11 cellular contexts compared by ENCODE assay signal in genomic region chr21:38811257-38811656, GRCh38. TPM values are rescaled to one million over a fixed set of nuclear protein-coding genes. Genes with fewer than 3 reads are reported as not detected.
DNase-seq lines count a peak whose midpoint lies in the region; ATAC-seq, FAIRE-seq and TF ChIP-seq lines count a peak whose summit lies in the region.
"Had no signal": no experiment of that assay in that cellular context is flagged by ENCODE, and none has a peak within 500 bp of the region (broad histone marks: within the 10 kb centered on the region; RNA-seq: fewer than 3 reads in every experiment).

No MANE protein-coding gene starts in this region.

- no peak overlapping the region for H2BK12ac ChIP-seq in mesenchymal stem cell (ENCODE audit: low read length in 2 of 2)

- peaks cover 19% of the 10 kb centered on the region for H3K79me1 ChIP-seq in mesenchymal stem cell (replicated peaks; ENCODE audit: low read length, poor library complexity, severe bottlenecking)

- no peak overlapping the region for H2AK5ac ChIP-seq in mesenchymal stem cell (ENCODE audit: low read length, severe bottlenecking)

- H3K9ac ChIP-seq in mesenchymal stem cell (ENCODE audit: low read length) = no peak overlapping the region

- no peaks in the 10 kb centered on the region for H3K9me3 ChIP-seq in mesenchymal stem cell (ENCODE audit: control insufficient read depth, low read length)

- TF ChIP-seq CTCF in choroid plexus epithelial cell (conservative IDR thresholded peaks at IDR 0.05; ENCODE audit: low read depth, low read length) (no peak), D721Med (IDR thresholded peaks at IDR 0.05; ENCODE audit: insufficient read depth, missing control alignments) (no peak)

- no peak overlapping the region for H3K23ac ChIP-seq in mesenchymal stem cell (ENCODE audit: low read length in 2 of 2)

- no peak overlapping the region for H2BK120ac ChIP-seq in mesenchymal stem cell (ENCODE audit: low read depth, low read length)

- no peak overlapping the region for H4K8ac ChIP-seq in mesenchymal stem cell (ENCODE audit: low read length)

- H3K18ac ChIP-seq in mesenchymal stem cell (ENCODE audit: low read depth in 1 of 2, low read length in 2 of 2) = no peak overlapping the region

- H3K27me3 ChIP-seq in mesenchymal stem cell (ENCODE audit: control insufficient read depth in 1 of 2, insufficient read depth in 1 of 2, low read length in 2 of 2) = no peaks in the 10 kb centered on the region

- H3K14ac ChIP-seq in mesenchymal stem cell (ENCODE audit: low read length in 2 of 2) = no peak overlapping the region

- H2BK15ac ChIP-seq in mesenchymal stem cell (ENCODE audit: low read depth, poor library complexity, severe bottlenecking) = no peak overlapping the region

- 61% methylated on average over 5 of the region's 8 CpGs for WGBS in mesenchymal stem cell

- H3K4ac ChIP-seq in mesenchymal stem cell (ENCODE audit: low read depth in 1 of 2, low read length in 2 of 2) = no peak overlapping the region

- H3K4me3 ChIP-seq in choroid plexus epithelial cell (ENCODE audit: low read depth, low read length) (no peak overlapping the region), mesenchymal stem cell (ENCODE audit: insufficient read depth in 1 of 2, low read depth in 1 of 2, low read length in 2 of 2) (no peak overlapping the region)

- DNase-seq in AG08395 (ENCODE audit: low spot score) (peak; percentile 64), HS-27A (ENCODE audit: low read depth) (peak; percentile 91), choroid plexus epithelial cell (ENCODE audit: low read depth) (peak; percentile 68), mesenchymal stem cell (peak; percentile 62), D721Med (ENCODE audit: insufficient read length, low spot score) (no peak), DMS114 treated with DMSO at 0.1 percent for 48 hours (lab: John Stamatoyannopoulos, UW; ENCODE audit: unreplicated experiment) (no peak)
- DNase-seq: activated CD4-positive, alpha-beta T cell treated with anti-CD3 and anti-CD28 coated beads for 1 hour; natural killer cell; NCI-H526 treated with DMSO at 0.1 percent for 48 hours had no signal

- H2AFZ ChIP-seq in mesenchymal stem cell (ENCODE audit: low read depth, low read length) = no peak overlapping the region

- no peak overlapping the region for H2BK5ac ChIP-seq in mesenchymal stem cell (ENCODE audit: low read depth, low read length, poor library complexity, severe bottlenecking)

- FAIRE-seq in D721Med (lab: Jason Lieb, UNC) = no peak

- ATAC-seq in HG03095 (IDR thresholded peaks at IDR 0.05; ENCODE audit: unreplicated experiment) = no peak
- ATAC-seq in GM21360 (IDR thresholded peaks at IDR 0.05; ENCODE audit: unreplicated experiment) = no peak
- ATAC-seq: natural killer cell had no signal

- H3K4me1 ChIP-seq in mesenchymal stem cell (ENCODE audit: control insufficient read depth, insufficient read depth, low read depth, low read length) = peaks cover 5% of the 10 kb centered on the region

- no peak overlapping the region for H3K4me2 ChIP-seq in mesenchymal stem cell (ENCODE audit: low read length, poor library complexity, severe bottlenecking)

- H3K36me3 ChIP-seq in mesenchymal stem cell (ENCODE audit: control insufficient read depth in 1 of 2, insufficient read depth in 2 of 2, low read depth in 1 of 2, low read length in 2 of 2) = peaks cover 16 to 39% of the 10 kb centered on the region in 2 experiments

- no peak overlapping the region for H3K27ac ChIP-seq in mesenchymal stem cell (ENCODE audit: low read length, poor library complexity, severe bottlenecking)

- no peak overlapping the region for H4K91ac ChIP-seq in mesenchymal stem cell (ENCODE audit: low read length)

RNA-seq across cellular contexts. Expression of gene ETS2, which starts 5.5 kb away (rescaled TPM):
- 85.3 TPM for polyA plus RNA-seq in mesenchymal stem cell (2013, experiment 1 of 2)
- 83.5 TPM for polyA plus RNA-seq in mesenchymal stem cell (2013, experiment 2 of 2)

Comparison
In these comparisons a context has a peak if more than half of its experiments do, and no peak if none do; other contexts are left out.
1. DNase-seq: peak in AG08395 (single experiment), HS-27A (single experiment), choroid plexus epithelial cell (single experiment) and mesenchymal stem cell (single experiment); none in D721Med (single experiment) and DMS114 treated with DMSO at 0.1 percent for 48 hours (single experiment).